Comparison of ENCODE assay signal across 1 cellular context in the genomic region with DNA sequence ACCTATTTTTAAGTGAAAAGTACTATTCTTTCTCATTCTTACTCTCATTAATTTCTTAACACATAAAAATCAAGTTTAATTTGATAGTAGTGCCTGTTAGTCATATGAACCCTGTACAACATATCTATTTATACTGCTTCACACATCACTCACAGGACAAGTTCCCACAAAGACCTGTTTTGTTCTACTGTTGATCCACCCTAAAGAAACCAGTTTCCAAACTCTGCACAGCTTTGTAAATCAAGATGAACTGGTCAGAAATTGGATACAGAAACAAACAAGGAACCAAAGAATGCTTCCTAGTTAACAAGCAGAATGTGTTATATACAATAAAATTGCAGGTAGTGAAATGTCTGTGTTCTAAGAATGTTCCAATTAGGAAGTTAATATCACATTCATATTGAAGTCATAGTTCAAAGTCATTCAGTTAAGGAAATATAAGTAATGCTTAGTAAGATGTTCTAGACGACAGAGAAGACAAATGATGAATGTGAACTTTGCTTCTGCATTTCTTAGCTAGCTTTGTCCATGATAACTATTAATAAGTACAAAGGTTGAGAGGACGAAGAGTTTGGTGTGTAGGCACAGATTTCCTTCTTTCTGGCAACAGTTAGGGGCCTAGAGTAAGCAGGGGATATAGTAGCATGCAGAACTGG.
TF ChIP-seq lines count a peak whose summit lies in the region.

No MANE protein-coding gene starts in this region.

TF ChIP-seq in WTC11, 78 proteins besides CTCF, POLR2A, EP300 and RAD21:
- TF ChIP-seq ETV6 (CRISPR knock-in tag; IDR thresholded peaks at IDR 0.05) (no peak), MYBL2 (CRISPR knock-in tag; IDR thresholded peaks at IDR 0.05) (no peak), MXD4 (CRISPR knock-in tag; IDR thresholded peaks at IDR 0.05; ENCODE audit: borderline replicate concordance) (no peak), CBFB (CRISPR knock-in tag; IDR thresholded peaks at IDR 0.05; ENCODE audit: low read depth) (no peak), GTF2I (CRISPR knock-in tag; conservative IDR thresholded peaks at IDR 0.05) (no peak), NR1H2 (CRISPR knock-in tag; IDR thresholded peaks at IDR 0.05) (no peak)
- TF ChIP-seq, protein P1, sequence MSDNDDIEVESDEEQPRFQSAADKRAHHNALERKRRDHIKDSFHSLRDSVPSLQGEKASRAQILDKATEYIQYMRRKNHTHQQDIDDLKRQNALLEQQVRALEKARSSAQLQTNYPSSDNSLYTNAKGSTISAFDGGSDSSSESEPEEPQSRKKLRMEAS (CRISPR knock-in tag; IDR thresholded peaks at IDR 0.05): no peak
- TF ChIP-seq, protein P2, sequence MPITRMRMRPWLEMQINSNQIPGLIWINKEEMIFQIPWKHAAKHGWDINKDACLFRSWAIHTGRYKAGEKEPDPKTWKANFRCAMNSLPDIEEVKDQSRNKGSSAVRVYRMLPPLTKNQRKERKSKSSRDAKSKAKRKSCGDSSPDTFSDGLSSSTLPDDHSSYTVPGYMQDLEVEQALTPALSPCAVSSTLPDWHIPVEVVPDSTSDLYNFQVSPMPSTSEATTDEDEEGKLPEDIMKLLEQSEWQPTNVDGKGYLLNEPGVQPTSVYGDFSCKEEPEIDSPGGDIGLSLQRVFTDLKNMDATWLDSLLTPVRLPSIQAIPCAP (CRISPR knock-in tag; IDR thresholded peaks at IDR 0.05): no peak
- TF ChIP-seq, protein P3, sequence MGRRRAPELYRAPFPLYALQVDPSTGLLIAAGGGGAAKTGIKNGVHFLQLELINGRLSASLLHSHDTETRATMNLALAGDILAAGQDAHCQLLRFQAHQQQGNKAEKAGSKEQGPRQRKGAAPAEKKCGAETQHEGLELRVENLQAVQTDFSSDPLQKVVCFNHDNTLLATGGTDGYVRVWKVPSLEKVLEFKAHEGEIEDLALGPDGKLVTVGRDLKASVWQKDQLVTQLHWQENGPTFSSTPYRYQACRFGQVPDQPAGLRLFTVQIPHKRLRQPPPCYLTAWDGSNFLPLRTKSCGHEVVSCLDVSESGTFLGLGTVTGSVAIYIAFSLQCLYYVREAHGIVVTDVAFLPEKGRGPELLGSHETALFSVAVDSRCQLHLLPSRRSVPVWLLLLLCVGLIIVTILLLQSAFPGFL (CRISPR knock-in tag; IDR thresholded peaks at IDR 0.05; ENCODE audit: borderline replicate concordance): no peak
- TF ChIP-seq, protein P4, sequence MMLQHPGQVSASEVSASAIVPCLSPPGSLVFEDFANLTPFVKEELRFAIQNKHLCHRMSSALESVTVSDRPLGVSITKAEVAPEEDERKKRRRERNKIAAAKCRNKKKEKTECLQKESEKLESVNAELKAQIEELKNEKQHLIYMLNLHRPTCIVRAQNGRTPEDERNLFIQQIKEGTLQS (CRISPR knock-in tag; conservative IDR thresholded peaks at IDR 0.05): no peak
- TF ChIP-seq, protein P5, sequence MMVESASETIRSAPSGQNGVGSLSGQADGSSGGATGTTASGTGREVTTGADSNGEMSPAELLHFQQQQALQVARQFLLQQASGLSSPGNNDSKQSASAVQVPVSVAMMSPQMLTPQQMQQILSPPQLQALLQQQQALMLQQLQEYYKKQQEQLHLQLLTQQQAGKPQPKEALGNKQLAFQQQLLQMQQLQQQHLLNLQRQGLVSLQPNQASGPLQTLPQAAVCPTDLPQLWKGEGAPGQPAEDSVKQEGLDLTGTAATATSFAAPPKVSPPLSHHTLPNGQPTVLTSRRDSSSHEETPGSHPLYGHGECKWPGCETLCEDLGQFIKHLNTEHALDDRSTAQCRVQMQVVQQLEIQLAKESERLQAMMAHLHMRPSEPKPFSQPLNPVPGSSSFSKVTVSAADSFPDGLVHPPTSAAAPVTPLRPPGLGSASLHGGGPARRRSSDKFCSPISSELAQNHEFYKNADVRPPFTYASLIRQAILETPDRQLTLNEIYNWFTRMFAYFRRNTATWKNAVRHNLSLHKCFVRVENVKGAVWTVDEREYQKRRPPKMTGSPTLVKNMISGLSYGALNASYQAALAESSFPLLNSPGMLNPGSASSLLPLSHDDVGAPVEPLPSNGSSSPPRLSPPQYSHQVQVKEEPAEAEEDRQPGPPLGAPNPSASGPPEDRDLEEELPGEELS (CRISPR knock-in tag; IDR thresholded peaks at IDR 0.05): no peak
- TF ChIP-seq, protein P6, sequence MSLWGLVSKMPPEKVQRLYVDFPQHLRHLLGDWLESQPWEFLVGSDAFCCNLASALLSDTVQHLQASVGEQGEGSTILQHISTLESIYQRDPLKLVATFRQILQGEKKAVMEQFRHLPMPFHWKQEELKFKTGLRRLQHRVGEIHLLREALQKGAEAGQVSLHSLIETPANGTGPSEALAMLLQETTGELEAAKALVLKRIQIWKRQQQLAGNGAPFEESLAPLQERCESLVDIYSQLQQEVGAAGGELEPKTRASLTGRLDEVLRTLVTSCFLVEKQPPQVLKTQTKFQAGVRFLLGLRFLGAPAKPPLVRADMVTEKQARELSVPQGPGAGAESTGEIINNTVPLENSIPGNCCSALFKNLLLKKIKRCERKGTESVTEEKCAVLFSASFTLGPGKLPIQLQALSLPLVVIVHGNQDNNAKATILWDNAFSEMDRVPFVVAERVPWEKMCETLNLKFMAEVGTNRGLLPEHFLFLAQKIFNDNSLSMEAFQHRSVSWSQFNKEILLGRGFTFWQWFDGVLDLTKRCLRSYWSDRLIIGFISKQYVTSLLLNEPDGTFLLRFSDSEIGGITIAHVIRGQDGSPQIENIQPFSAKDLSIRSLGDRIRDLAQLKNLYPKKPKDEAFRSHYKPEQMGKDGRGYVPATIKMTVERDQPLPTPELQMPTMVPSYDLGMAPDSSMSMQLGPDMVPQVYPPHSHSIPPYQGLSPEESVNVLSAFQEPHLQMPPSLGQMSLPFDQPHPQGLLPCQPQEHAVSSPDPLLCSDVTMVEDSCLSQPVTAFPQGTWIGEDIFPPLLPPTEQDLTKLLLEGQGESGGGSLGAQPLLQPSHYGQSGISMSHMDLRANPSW (CRISPR knock-in tag; conservative IDR thresholded peaks at IDR 0.05; ENCODE audit: low read depth): no peak
- TF ChIP-seq, protein P7, sequence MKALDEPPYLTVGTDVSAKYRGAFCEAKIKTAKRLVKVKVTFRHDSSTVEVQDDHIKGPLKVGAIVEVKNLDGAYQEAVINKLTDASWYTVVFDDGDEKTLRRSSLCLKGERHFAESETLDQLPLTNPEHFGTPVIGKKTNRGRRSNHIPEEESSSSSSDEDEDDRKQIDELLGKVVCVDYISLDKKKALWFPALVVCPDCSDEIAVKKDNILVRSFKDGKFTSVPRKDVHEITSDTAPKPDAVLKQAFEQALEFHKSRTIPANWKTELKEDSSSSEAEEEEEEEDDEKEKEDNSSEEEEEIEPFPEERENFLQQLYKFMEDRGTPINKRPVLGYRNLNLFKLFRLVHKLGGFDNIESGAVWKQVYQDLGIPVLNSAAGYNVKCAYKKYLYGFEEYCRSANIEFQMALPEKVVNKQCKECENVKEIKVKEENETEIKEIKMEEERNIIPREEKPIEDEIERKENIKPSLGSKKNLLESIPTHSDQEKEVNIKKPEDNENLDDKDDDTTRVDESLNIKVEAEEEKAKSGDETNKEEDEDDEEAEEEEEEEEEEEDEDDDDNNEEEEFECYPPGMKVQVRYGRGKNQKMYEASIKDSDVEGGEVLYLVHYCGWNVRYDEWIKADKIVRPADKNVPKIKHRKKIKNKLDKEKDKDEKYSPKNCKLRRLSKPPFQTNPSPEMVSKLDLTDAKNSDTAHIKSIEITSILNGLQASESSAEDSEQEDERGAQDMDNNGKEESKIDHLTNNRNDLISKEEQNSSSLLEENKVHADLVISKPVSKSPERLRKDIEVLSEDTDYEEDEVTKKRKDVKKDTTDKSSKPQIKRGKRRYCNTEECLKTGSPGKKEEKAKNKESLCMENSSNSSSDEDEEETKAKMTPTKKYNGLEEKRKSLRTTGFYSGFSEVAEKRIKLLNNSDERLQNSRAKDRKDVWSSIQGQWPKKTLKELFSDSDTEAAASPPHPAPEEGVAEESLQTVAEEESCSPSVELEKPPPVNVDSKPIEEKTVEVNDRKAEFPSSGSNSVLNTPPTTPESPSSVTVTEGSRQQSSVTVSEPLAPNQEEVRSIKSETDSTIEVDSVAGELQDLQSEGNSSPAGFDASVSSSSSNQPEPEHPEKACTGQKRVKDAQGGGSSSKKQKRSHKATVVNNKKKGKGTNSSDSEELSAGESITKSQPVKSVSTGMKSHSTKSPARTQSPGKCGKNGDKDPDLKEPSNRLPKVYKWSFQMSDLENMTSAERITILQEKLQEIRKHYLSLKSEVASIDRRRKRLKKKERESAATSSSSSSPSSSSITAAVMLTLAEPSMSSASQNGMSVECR (CRISPR knock-in tag; IDR thresholded peaks at IDR 0.05; ENCODE audit: borderline replicate concordance): no peak
